Comparison of ENCODE assay signal across 8 cellular contexts in genomic region chr16:20741555-20742285, GRCh38. TPM values are rescaled to one million over a fixed set of nuclear protein-coding genes. Genes with fewer than 3 reads are reported as not detected.
DNase-seq lines count a peak whose midpoint lies in the region; ATAC-seq lines count a peak whose summit lies in the region.

A gene with protein sequence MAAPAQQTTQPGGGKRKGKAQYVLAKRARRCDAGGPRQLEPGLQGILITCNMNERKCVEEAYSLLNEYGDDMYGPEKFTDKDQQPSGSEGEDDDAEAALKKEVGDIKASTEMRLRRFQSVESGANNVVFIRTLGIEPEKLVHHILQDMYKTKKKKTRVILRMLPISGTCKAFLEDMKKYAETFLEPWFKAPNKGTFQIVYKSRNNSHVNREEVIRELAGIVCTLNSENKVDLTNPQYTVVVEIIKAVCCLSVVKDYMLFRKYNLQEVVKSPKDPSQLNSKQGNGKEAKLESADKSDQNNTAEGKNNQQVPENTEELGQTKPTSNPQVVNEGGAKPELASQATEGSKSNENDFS (minus strand): TSS chr16:20741818. CDS start chr16:20741739, 79 bp downstream.

- peaks cover 5% of the 10 kb centered on the region; the same call in 1 of the 2 replicates for H3K9me3 ChIP-seq in BLaER1

- H3K27ac ChIP-seq in BLaER1 (peak within 1 kb of the TSS; percentile 92), cingulate gyrus (ENCODE audit: low read depth, low read length) (peak within 1 kb of the TSS; percentile 82)

- peak within 1 kb of the TSS; percentile 94 for H3K4me3 ChIP-seq in BLaER1

- peak within 1 kb of the TSS; percentile 89 for H3K9ac ChIP-seq in BLaER1

- intact Hi-C loops in left colon (cut with DNase I, micrococcal nuclease): no loop called here

- H4K20me1 ChIP-seq in BLaER1: peaks cover 37% of the 10 kb centered on the region

- H3K4me2 ChIP-seq in BLaER1: peak within 1 kb of the TSS; percentile 94

- H3K4me1 ChIP-seq in BLaER1: peaks cover 19% of the 10 kb centered on the region

- H3K36me3 ChIP-seq in BLaER1: peaks cover 27% of the 10 kb centered on the region

- peak; percentile 53 for ATAC-seq in HG03457 (IDR thresholded peaks at IDR 0.05; ENCODE audit: unreplicated experiment)
- peak; percentile 94 for ATAC-seq in left colon

- DNase-seq in GM19240 (ENCODE audit: insufficient read length, low spot score) (peak; percentile 84), NCI-H524 treated with DMSO at 0.1 percent for 48 hours (lab: John Stamatoyannopoulos, UW) (peak; percentile 79), left colon (peak; percentile 97 to 99)
- DNase-seq in activated CD4-positive, alpha-beta T cell treated with anti-CD3 and anti-CD28 coated beads for 48 hours: peak; percentile 99
- peak; percentile 97 to 98 for DNase-seq in stimulated activated CD4-positive, alpha-beta T cell treated with anti-CD3 and anti-CD28 coated beads, Interleukin-1b, Interleukin-23, amount 100 ng/mL, for 4 hours (ENCODE audit: low read depth in 2 of 2)

- no peaks in the 10 kb centered on the region for H3K27me3 ChIP-seq in BLaER1

RNA-seq across cellular contexts. Expression of the gene that starts here (rescaled TPM):
- 10 to 100 TPM; 28.4 to 30.8 TPM for total RNA-seq in left colon

Comparison
In these comparisons a context has a peak if more than half of its experiments do, and no peak if none do; other contexts are left out.
1. Peak in every context shown above with its lines: DNase-seq, ATAC-seq, H3K4me3 ChIP-seq and H3K27ac ChIP-seq.